ENCODE assay signal across 11 cellular contexts in the genomic region with DNA sequence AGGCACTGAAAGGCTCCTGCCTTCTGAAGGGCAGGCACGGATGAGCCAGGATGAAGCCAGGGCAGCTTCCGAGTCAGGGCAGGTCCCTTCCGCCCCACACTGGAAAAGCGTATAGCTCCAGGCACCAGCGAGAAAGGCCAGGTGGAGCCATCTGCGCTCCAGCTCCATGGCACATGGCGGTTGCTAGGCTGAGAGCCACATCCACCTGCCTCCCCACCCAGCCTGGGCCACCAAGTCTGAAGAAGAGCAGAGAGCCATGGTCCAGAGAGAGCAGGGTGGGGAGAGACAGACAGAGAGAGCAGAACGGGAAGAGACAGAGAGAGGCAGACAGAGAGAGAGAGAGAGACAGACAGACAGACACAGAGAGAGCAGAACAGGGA. TPM values are rescaled to one million over a fixed set of nuclear protein-coding genes. Genes with fewer than 3 reads are reported as not detected.
DNase-seq lines count a peak whose midpoint lies in the region; ATAC-seq lines count a peak whose summit lies in the region.
"Had no signal": no experiment of that assay in that cellular context is flagged by ENCODE, and none has a peak within 500 bp of the region (broad histone marks: within the 10 kb centered on the region; RNA-seq: fewer than 3 reads in every experiment).

No MANE protein-coding gene starts in this region.

- H3K4me3 Mint-ChIP-seq in activated CD8-positive, alpha-beta memory T cell treated with anti-CD3 and anti-CD28 coated beads, Interleukin-2, amount 10 ng/mL, durations not matched to agents 7 days and 5 days = no peak overlapping the region

- ATAC-seq in activated CD8-positive, alpha-beta memory T cell treated with anti-CD3 and anti-CD28 coated beads, Interleukin-2, amount 10 ng/mL, durations not matched to agents 7 days and 5 days = peak; percentile 29

- peaks cover 6% of the 10 kb centered on the region for H3K4me1 Mint-ChIP-seq in activated CD8-positive, alpha-beta memory T cell treated with anti-CD3 and anti-CD28 coated beads, Interleukin-2, amount 10 ng/mL, durations not matched to agents 7 days and 5 days

- CTCF ChIA-PET in activated CD8-positive, alpha-beta memory T cell treated with anti-CD3 and anti-CD28 coated beads, Interleukin-2, amount 10 ng/mL, durations not matched to agents 7 days and 5 days (lab: Charles Lee) = no interaction called here

- H3K27ac Mint-ChIP-seq in activated CD8-positive, alpha-beta memory T cell treated with anti-CD3 and anti-CD28 coated beads, Interleukin-2, amount 10 ng/mL, durations not matched to agents 7 days and 5 days = no peak overlapping the region

- peaks cover 17% of the 10 kb centered on the region for H3K27me3 Mint-ChIP-seq in activated CD8-positive, alpha-beta memory T cell treated with anti-CD3 and anti-CD28 coated beads, Interleukin-2, amount 10 ng/mL, durations not matched to agents 7 days and 5 days

- no peaks in the 10 kb centered on the region for H3K9me3 Mint-ChIP-seq in activated CD8-positive, alpha-beta memory T cell treated with anti-CD3 and anti-CD28 coated beads, Interleukin-2, amount 10 ng/mL, durations not matched to agents 7 days and 5 days (ENCODE audit: low read depth)

- no peak for DNase-seq in activated CD8-positive, alpha-beta memory T cell treated with anti-CD3 and anti-CD28 coated beads, Interleukin-2, amount 10 ng/mL, durations not matched to agents 7 days and 5 days
- no peak for DNase-seq in activated CD8-positive, alpha-beta memory T cell treated with anti-CD3 and anti-CD28 coated beads for 24 hours
- DNase-seq in SK-N-DZ (ENCODE audit: low spot score) = peak; percentile 46
- peak; percentile 32 for DNase-seq in retina
- DNase-seq in stimulated activated CD8-positive, alpha-beta memory T cell treated with anti-CD3 and anti-CD28 coated beads, Interleukin-4, amount 100 ng/mL, for 48 hours = no peak
- DNase-seq in KG1 (lab: John Stamatoyannopoulos, UW) = no peak
- DNase-seq: activated CD4-positive, alpha-beta T cell treated with anti-CD3 and anti-CD28 coated beads for 48 hours; foreskin fibroblast; NCI-H1092; stimulated activated CD4-positive, alpha-beta T cell treated with anti-CD3 and anti-CD28 coated beads, Interleukin-4, amount 100 ng/mL, for 24 hours; stomach had no signal

- H3K36me3 Mint-ChIP-seq in activated CD8-positive, alpha-beta memory T cell treated with anti-CD3 and anti-CD28 coated beads, Interleukin-2, amount 10 ng/mL, durations not matched to agents 7 days and 5 days = no peaks in the 10 kb centered on the region

RNA-seq across cellular contexts. Expression of a gene that starts 5.3 kb away (rescaled TPM):
- 1 to 10 TPM; 3.1 to 4.4 TPM for total RNA-seq in activated CD8-positive, alpha-beta memory T cell treated with anti-CD3 and anti-CD28 coated beads, Interleukin-2, amount 10 ng/mL, durations not matched to agents 7 days and 5 days
- polyA plus RNA-seq in SK-N-DZ (2014; cell fraction: cytosol; rRNA removed) = 8.9 and 9.8 TPM in 2 replicates
- polyA plus RNA-seq in SK-N-DZ (2014; cell fraction: nucleus; rRNA removed) = 2.3 and 3.7 TPM in 2 replicates

RNA-seq across cellular contexts. Expression of a gene that starts 19.9 kb away (rescaled TPM):
- total RNA-seq in activated CD8-positive, alpha-beta memory T cell treated with anti-CD3 and anti-CD28 coated beads, Interleukin-2, amount 10 ng/mL, durations not matched to agents 7 days and 5 days = 100 to 1,000 TPM; 114 to 132 TPM
- 44.7 and 45.3 TPM in 2 replicates for polyA plus RNA-seq in SK-N-DZ (2014; cell fraction: cytosol; rRNA removed)
- 42.9 and 49.5 TPM in 2 replicates for polyA plus RNA-seq in SK-N-DZ (2014; cell fraction: nucleus; rRNA removed)

RNA-seq across cellular contexts. Expression of a gene that starts 20.7 kb away (rescaled TPM):
- total RNA-seq in activated CD8-positive, alpha-beta memory T cell treated with anti-CD3 and anti-CD28 coated beads, Interleukin-2, amount 10 ng/mL, durations not matched to agents 7 days and 5 days = 10 to 100 TPM; 40.0 to 48.3 TPM
- 11.4 and 23.4 TPM in 2 replicates for polyA plus RNA-seq in SK-N-DZ (2014; cell fraction: cytosol; rRNA removed)
- polyA plus RNA-seq in SK-N-DZ (2014; cell fraction: nucleus; rRNA removed) = 256 and 330 TPM in 2 replicates

RNA-seq across cellular contexts. Expression of a gene that starts 37.4 kb away (rescaled TPM):
- 1 to 10 TPM in 1 of 2 experiments, under 1 TPM in 1; 0.79 to 1.2 TPM for total RNA-seq in activated CD8-positive, alpha-beta memory T cell treated with anti-CD3 and anti-CD28 coated beads, Interleukin-2, amount 10 ng/mL, durations not matched to agents 7 days and 5 days
- polyA plus RNA-seq in SK-N-DZ (2014; cell fraction: cytosol; rRNA removed) = 0.24 and 0.73 TPM in 2 replicates
- polyA plus RNA-seq in SK-N-DZ (2014; cell fraction: nucleus; rRNA removed) = 12.9 and 25.9 TPM in 2 replicates

RNA-seq across cellular contexts. Expression of a gene that starts 54.2 kb away (rescaled TPM):
- total RNA-seq in activated CD8-positive, alpha-beta memory T cell treated with anti-CD3 and anti-CD28 coated beads, Interleukin-2, amount 10 ng/mL, durations not matched to agents 7 days and 5 days = under 1 TPM; 0.38 to 0.61 TPM
- polyA plus RNA-seq in SK-N-DZ (2014; cell fraction: cytosol; rRNA removed) = 3.2 and 10.5 TPM in 2 replicates
- 21.7 and 25.4 TPM in 2 replicates for polyA plus RNA-seq in SK-N-DZ (2014; cell fraction: nucleus; rRNA removed)

Comparison
In these comparisons a context has a peak if more than half of its experiments do, and no peak if none do; other contexts are left out.
1. DNase-seq: peak in SK-N-DZ (single experiment) and retina (single experiment); none in activated CD8-positive, alpha-beta memory T cell treated with anti-CD3 and anti-CD28 coated beads, Interleukin-2, amount 10 ng/mL, durations not matched to agents 7 days and 5 days (single experiment), activated CD8-positive, alpha-beta memory T cell treated with anti-CD3 and anti-CD28 coated beads for 24 hours (single experiment), stimulated activated CD8-positive, alpha-beta memory T cell treated with anti-CD3 and anti-CD28 coated beads, Interleukin-4, amount 100 ng/mL, for 48 hours (single experiment) and KG1 (single experiment).